ENCODE assay signal across 11 cellular contexts in genomic region chr2:45904931-45905642, GRCh38.
DNase-seq lines count a peak whose midpoint lies in the region; TF ChIP-seq lines count a peak whose summit lies in the region.
"Had no signal": no experiment of that assay in that cellular context is flagged by ENCODE, and none has a peak within 500 bp of the region (broad histone marks: within the 10 kb centered on the region; RNA-seq: fewer than 3 reads in every experiment).

No MANE protein-coding gene starts in this region.

- peaks cover 36% of the 10 kb centered on the region for H3K4me1 Mint-ChIP-seq in activated CD4-positive, alpha-beta memory T cell treated with anti-CD3 and anti-CD28 coated beads, Interleukin-2, amount 10 ng/mL, durations not matched to agents 7 days and 5 days
- no peaks in the 10 kb centered on the region for H3K4me1 Mint-ChIP-seq in progenitor cell of endocrine pancreas (ENCODE audit: low read depth)

- H3K9me3 Mint-ChIP-seq in activated CD4-positive, alpha-beta memory T cell treated with anti-CD3 and anti-CD28 coated beads, Interleukin-2, amount 10 ng/mL, durations not matched to agents 7 days and 5 days: no peaks in the 10 kb centered on the region
- no peaks in the 10 kb centered on the region for H3K9me3 Mint-ChIP-seq in progenitor cell of endocrine pancreas (ENCODE audit: low read depth)
- H3K9me3 Mint-ChIP-seq: naive B cell had no signal

- DNase-seq in AG20443 (ENCODE audit: low spot score) (peak; percentile 23), D341Med (ENCODE audit: low spot score) (peak; percentile 47), midbrain (lab: John Stamatoyannopoulos, UW) (peak; percentile 26), progenitor cell of endocrine pancreas (ENCODE audit: low spot score, unreplicated experiment) (no peak), A172 (ENCODE audit: low spot score) (no peak), OCI-M2 (lab: John Stamatoyannopoulos, UW; ENCODE audit: unreplicated experiment) (no peak)
- no peak for DNase-seq in activated CD4-positive, alpha-beta memory T cell treated with anti-CD3 and anti-CD28 coated beads, Interleukin-2, amount 10 ng/mL, durations not matched to agents 7 days and 5 days
- DNase-seq: Caco-2; naive B cell; NK-92 treated with Interleukin-12 subunit alpha and Interleukin-12 subunit beta, amount 100 ng/mL, for 24 hours; right lobe of liver had no signal

- H3K36me3 Mint-ChIP-seq in activated CD4-positive, alpha-beta memory T cell treated with anti-CD3 and anti-CD28 coated beads, Interleukin-2, amount 10 ng/mL, durations not matched to agents 7 days and 5 days (ENCODE audit: low read depth): peaks cover 3% of the 10 kb centered on the region
- no peaks in the 10 kb centered on the region for H3K36me3 Mint-ChIP-seq in progenitor cell of endocrine pancreas (ENCODE audit: insufficient read depth)
- H3K36me3 Mint-ChIP-seq: naive B cell had no signal

- POLR2A ChIA-PET in activated CD4-positive, alpha-beta memory T cell treated with anti-CD3 and anti-CD28 coated beads, Interleukin-2, amount 10 ng/mL, durations not matched to agents 7 days and 5 days (lab: Charles Lee): interaction anchor here (0.9 kb wide), 1 partner anchor 255 kb away, joined by 3 read pairs; no protein-coding TSS in a partner anchor

- CTCF ChIA-PET in activated CD4-positive, alpha-beta memory T cell treated with anti-CD3 and anti-CD28 coated beads, Interleukin-2, amount 10 ng/mL, durations not matched to agents 7 days and 5 days (lab: Charles Lee): no interaction called here

- TF ChIP-seq CTCF in progenitor cell of endocrine pancreas (IDR thresholded peaks at IDR 0.05; ENCODE audit: unreplicated experiment): no peak

- no peak overlapping the region for H3K4me3 Mint-ChIP-seq in activated CD4-positive, alpha-beta memory T cell treated with anti-CD3 and anti-CD28 coated beads, Interleukin-2, amount 10 ng/mL, durations not matched to agents 7 days and 5 days
- H3K4me3 Mint-ChIP-seq in progenitor cell of endocrine pancreas (ENCODE audit: low read depth): no peak overlapping the region

- no peaks in the 10 kb centered on the region for H3K27me3 Mint-ChIP-seq in activated CD4-positive, alpha-beta memory T cell treated with anti-CD3 and anti-CD28 coated beads, Interleukin-2, amount 10 ng/mL, durations not matched to agents 7 days and 5 days
- peaks cover 61% of the 10 kb centered on the region for H3K27me3 Mint-ChIP-seq in progenitor cell of endocrine pancreas
- H3K27me3 Mint-ChIP-seq: naive B cell had no signal

- peak overlapping the region; percentile 83 for H3K27ac Mint-ChIP-seq in activated CD4-positive, alpha-beta memory T cell treated with anti-CD3 and anti-CD28 coated beads, Interleukin-2, amount 10 ng/mL, durations not matched to agents 7 days and 5 days
- H3K27ac Mint-ChIP-seq in progenitor cell of endocrine pancreas: no peak overlapping the region

Comparison
In these comparisons a context has a peak if more than half of its experiments do, and no peak if none do; other contexts are left out.
1. DNase-seq: peak in AG20443 (single experiment), D341Med (single experiment) and midbrain (single experiment); none in activated CD4-positive, alpha-beta memory T cell treated with anti-CD3 and anti-CD28 coated beads, Interleukin-2, amount 10 ng/mL, durations not matched to agents 7 days and 5 days (single experiment), progenitor cell of endocrine pancreas (single experiment), A172 (single experiment) and OCI-M2 (single experiment).